31 cellular contexts compared by ENCODE assay signal in the genomic region with DNA sequence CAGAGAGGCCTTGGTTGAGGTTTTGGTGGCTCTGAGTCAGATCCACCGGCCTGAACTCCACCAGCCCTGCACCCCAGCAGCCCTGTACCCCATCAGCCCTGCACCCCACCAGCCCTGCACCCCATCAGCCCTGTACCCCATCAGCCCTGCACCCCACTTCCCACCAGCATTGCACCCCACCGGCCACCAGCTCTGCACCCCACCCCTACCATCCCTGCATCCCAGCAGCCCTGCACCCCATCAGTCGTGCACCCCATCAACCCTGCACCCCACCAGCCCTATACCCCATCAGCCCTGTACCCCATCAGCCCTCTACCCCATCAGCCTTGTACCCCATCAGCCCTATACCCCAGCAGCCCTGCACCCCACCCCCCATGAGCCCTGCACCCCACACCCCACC. TPM values are rescaled to one million over a fixed set of nuclear protein-coding genes. Genes with fewer than 3 reads are reported as not detected.
"Had no signal": no experiment of that assay in that cellular context is flagged by ENCODE, and none has a peak within 500 bp of the region (broad histone marks: within the 10 kb centered on the region; RNA-seq: fewer than 3 reads in every experiment).

No MANE protein-coding gene starts in this region.

- DNase-seq: stimulated activated CD4-positive, alpha-beta T cell treated with anti-CD3 and anti-CD28 coated beads, Interleukin-2, amount 100 ng/mL, for 48 hours; stimulated activated CD4-positive, alpha-beta T cell treated with anti-CD3 and anti-CD28 coated beads, Interleukin-4, amount 100 ng/mL, for 1 hour; stimulated activated CD4-positive, alpha-beta T cell treated with anti-CD3 and anti-CD28 coated beads, Interleukin-4, amount 100 ng/mL, for 24 hours; stimulated activated CD4-positive, alpha-beta T cell treated with anti-CD3 and anti-CD28 coated beads, Interleukin-4, amount 100 ng/mL, for 4 hours; stimulated activated CD8-positive, alpha-beta memory T cell treated with anti-CD3 and anti-CD28 coated beads, Interleukin-4, amount 100 ng/mL, for 48 hours; stimulated activated naive B cell treated with anti-CD40 and anti-IgM and Interleukin-4, amounts not matched to agents 10 μg/mL and 1 μg/mL and 100 μg/mL, for 72 hours; stimulated activated naive CD4-positive, alpha-beta T cell; stimulated activated naive CD4-positive, alpha-beta T cell treated with Interleukin-2 at 50 U/mL for 16 hours; stimulated activated naive CD8-positive, alpha-beta T cell treated with anti-CD3 and anti-CD28 coated beads, Interleukin-15, amount 100 ng/mL, for 72 hours; stimulated activated naive CD8-positive, alpha-beta T cell treated with anti-CD3 and anti-CD28 coated beads, Interleukin-15, Interleukin-2, amounts not matched to agents 100 U/mL and 50 U/mL, for 24 hours; stomach; substantia nigra; testis; thyroid gland; tibial artery; transverse colon; trophoblast cell; upper lobe of right lung; uterus had no signal

- H3K27me3 ChIP-seq: testis, thyroid gland, uterus, vagina had no signal

- H3K4me1 Mint-ChIP-seq: stimulated activated effector memory CD8-positive, alpha-beta T cell treated with anti-CD3 and anti-CD28 coated beads, Interleukin-12 subunit alpha, Interleukin-12 subunit beta, amount 100 ng/mL, for 72 hours had no signal

- H3K36me3 ChIP-seq: stomach, suprapubic skin, thoracic aorta, thyroid gland, tibial artery, tibial nerve, transverse colon, upper lobe of left lung, upper lobe of right lung, uterus, vagina had no signal

- H3K4me3 ChIP-seq: stomach, suprapubic skin, testis, thoracic aorta, thyroid gland, tibial artery, tibial nerve, transverse colon, upper lobe of left lung, upper lobe of right lung, uterus, vagina had no signal

- H3K4me1 ChIP-seq: stomach, suprapubic skin, thyroid gland, tibial artery, tibial nerve, transverse colon, upper lobe of left lung, upper lobe of right lung, uterus, vagina had no signal

- H3K4me3 Mint-ChIP-seq: stimulated activated effector memory CD8-positive, alpha-beta T cell treated with anti-CD3 and anti-CD28 coated beads, Interleukin-12 subunit alpha, Interleukin-12 subunit beta, amount 100 ng/mL, for 72 hours; stimulated activated naive B cell treated with anti-CD40 and anti-IgM and Interleukin-4, amounts not matched to agents 10 μg/mL and 1 μg/mL and 100 μg/mL, for 72 hours; stimulated activated naive CD8-positive, alpha-beta T cell treated with anti-CD3 and anti-CD28 coated beads, Interleukin-15, amount 100 ng/mL, for 72 hours; stimulated activated naive CD8-positive, alpha-beta T cell treated with anti-CD3 and anti-CD28 coated beads, Interleukin-15, Interleukin-2, amounts not matched to agents 100 ng/mL and 50 ng/mL, for 24 hours; type B pancreatic cell had no signal

- H3K9me3 Mint-ChIP-seq: stimulated activated effector memory CD8-positive, alpha-beta T cell treated with anti-CD3 and anti-CD28 coated beads, Interleukin-12 subunit alpha, Interleukin-12 subunit beta, amount 100 ng/mL, for 72 hours; stimulated activated naive CD8-positive, alpha-beta T cell treated with anti-CD3 and anti-CD28 coated beads, Interleukin-15, amount 100 ng/mL, for 72 hours; stimulated activated naive CD8-positive, alpha-beta T cell treated with anti-CD3 and anti-CD28 coated beads, Interleukin-15, Interleukin-2, amounts not matched to agents 100 ng/mL and 50 ng/mL, for 24 hours; type B pancreatic cell had no signal

- FAIRE-seq: urothelium cell line had no signal

- H3K27ac ChIP-seq: stomach, suprapubic skin, testis, thoracic aorta, thyroid gland, tibial artery, tibial nerve, transverse colon, upper lobe of left lung, upper lobe of right lung, uterus, vagina had no signal

- H3K27ac Mint-ChIP-seq: stimulated activated effector memory CD8-positive, alpha-beta T cell treated with anti-CD3 and anti-CD28 coated beads, Interleukin-12 subunit alpha, Interleukin-12 subunit beta, amount 100 ng/mL, for 72 hours; stimulated activated naive B cell treated with anti-CD40 and anti-IgM and Interleukin-4, amounts not matched to agents 10 μg/mL and 1 μg/mL and 100 μg/mL, for 72 hours; stimulated activated naive CD8-positive, alpha-beta T cell treated with anti-CD3 and anti-CD28 coated beads, Interleukin-15, amount 100 ng/mL, for 72 hours; stimulated activated naive CD8-positive, alpha-beta T cell treated with anti-CD3 and anti-CD28 coated beads, Interleukin-15, Interleukin-2, amounts not matched to agents 100 ng/mL and 50 ng/mL, for 24 hours; type B pancreatic cell had no signal

- H3K9me3 ChIP-seq: stomach, suprapubic skin, testis, thoracic aorta, thyroid gland, tibial artery, tibial nerve, transverse colon, upper lobe of left lung, upper lobe of right lung, uterus, vagina had no signal

- H3K36me3 Mint-ChIP-seq: stimulated activated effector memory CD8-positive, alpha-beta T cell treated with anti-CD3 and anti-CD28 coated beads, Interleukin-12 subunit alpha, Interleukin-12 subunit beta, amount 100 ng/mL, for 72 hours; stimulated activated naive B cell treated with anti-CD40 and anti-IgM and Interleukin-4, amounts not matched to agents 10 μg/mL and 1 μg/mL and 100 μg/mL, for 72 hours; type B pancreatic cell had no signal

- ATAC-seq: stimulated activated effector memory CD8-positive, alpha-beta T cell treated with anti-CD3 and anti-CD28 coated beads, Interleukin-12 subunit alpha, Interleukin-12 subunit beta, amount 100 ng/mL, for 72 hours; stimulated activated naive B cell treated with anti-CD40 and anti-IgM and Interleukin-4, amounts not matched to agents 10 μg/mL and 1 μg/mL and 100 μg/mL, for 72 hours; stimulated activated naive CD8-positive, alpha-beta T cell treated with anti-CD3 and anti-CD28 coated beads, Interleukin-15, Interleukin-2, amounts not matched to agents 100 U/mL and 50 U/mL, for 24 hours; upper lobe of right lung had no signal

RNA-seq across cellular contexts. Expression of a gene that starts 14.3 kb away (rescaled TPM):
- total RNA-seq: subcutaneous adipose tissue, suprapubic skin, thoracic aorta, ureter had no signal
- polyA plus RNA-seq: urinary bladder had no signal
